Comparison of ENCODE assay signal across 12 cellular contexts in genomic region chr2:20615046-20615465, GRCh38. TPM values are rescaled to one million over a fixed set of nuclear protein-coding genes. Genes with fewer than 3 reads are reported as not detected.
A peak's percentile ranks its signal among the peaks of the same experiment; 100 is the strongest.
DNase-seq lines count a peak whose midpoint lies in the region; ATAC-seq, FAIRE-seq and TF ChIP-seq lines count a peak whose summit lies in the region.
"Had no signal": no experiment of that assay in that cellular context is flagged by ENCODE, and none has a peak within 500 bp of the region (broad histone marks: within the 10 kb centered on the region; RNA-seq: fewer than 3 reads in every experiment).

No MANE protein-coding gene starts in this region.

- peak overlapping the region; percentile 46; the same call in 1 of the 2 replicates for H3K4me2 ChIP-seq in PC-9
- no peak overlapping the region for H3K4me2 ChIP-seq in H1 (ENCODE audit: insufficient read depth in 1 of 2, low read depth in 2 of 2, low read length in 2 of 2)
- no peak overlapping the region for H3K4me2 ChIP-seq in mesendoderm (ENCODE audit: low read length)

- H3F3A ChIP-seq in PC-9 (ENCODE audit: insufficient read depth, low read depth): peaks cover 17% of the 10 kb centered on the region

- H2BK12ac ChIP-seq in H1 (ENCODE audit: low read depth, low read length): no peak overlapping the region

- no peak overlapping the region for H2BK20ac ChIP-seq in H1 (ENCODE audit: low read length)

- H3K18ac ChIP-seq in H1 (ENCODE audit: extremely low read depth, low read length) (no peak overlapping the region), mesendoderm (ENCODE audit: low read length) (peak overlapping the region; percentile 6)

- no peaks in the 10 kb centered on the region for H3K9me3 Mint-ChIP-seq in progenitor cell of endocrine pancreas (ENCODE audit: low read depth)
- H3K9me3 Mint-ChIP-seq: activated naive CD8-positive, alpha-beta T cell treated with anti-CD3 and anti-CD28 coated beads, Interleukin-2, amount 50 U/mL, for 24 hours; mesothelial cell of epicardium had no signal

- H4K5ac ChIP-seq in H1 (ENCODE audit: insufficient read length, low read depth, low read length): no peak overlapping the region
- no peak overlapping the region for H4K5ac ChIP-seq in mesendoderm (ENCODE audit: low read length)

- H2BK15ac ChIP-seq in H1 (ENCODE audit: low read length) (peak overlapping the region; percentile 81; the same call in 1 of the 2 replicates), mesendoderm (replicated peaks; ENCODE audit: low read depth) (no peak overlapping the region)

- H3K27ac ChIP-seq in PC-9: no peak overlapping the region
- H3K27ac ChIP-seq in H1 (ENCODE audit: low read depth, low read length): no peak overlapping the region
- H3K27ac ChIP-seq in mesendoderm (ENCODE audit: low read depth, low read length): no peak overlapping the region
- H3K27ac ChIP-seq in subcutaneous abdominal adipose tissue (ENCODE audit: low read depth, low read length): peak overlapping the region; percentile 99

- H3K9me3 ChIP-seq in PC-9 (ENCODE audit: insufficient read depth, low read depth) (no peaks in the 10 kb centered on the region), H1 (ENCODE audit: insufficient read depth in 2 of 2, low read depth in 1 of 2, low read length in 1 of 2) (no peaks in the 10 kb centered on the region), subcutaneous abdominal adipose tissue (ENCODE audit: control insufficient read depth in 5 of 5, low read length in 5 of 5) (no peaks in the 10 kb centered on the region)

- ATAC-seq in GM18520 (IDR thresholded peaks at IDR 0.05; ENCODE audit: unreplicated experiment) (no peak), GM18867 (IDR thresholded peaks at IDR 0.05; ENCODE audit: unreplicated experiment) (no peak)
- ATAC-seq: activated naive CD8-positive, alpha-beta T cell treated with anti-CD3 and anti-CD28 coated beads, Interleukin-2, amount 50 U/mL, for 24 hours had no signal

- H3K79me2 ChIP-seq in PC-9 (ENCODE audit: low read depth): no peaks in the 10 kb centered on the region
- no peaks in the 10 kb centered on the region for H3K79me2 ChIP-seq in H1 (ENCODE audit: control insufficient read depth in 1 of 2, insufficient read depth in 2 of 2, low read length in 2 of 2)
- H3K79me2 ChIP-seq in mesendoderm (ENCODE audit: control insufficient read depth, insufficient read depth, low read length): no peaks in the 10 kb centered on the region

- no peak overlapping the region for H3K14ac ChIP-seq in H1 (ENCODE audit: insufficient read length)

- no peak overlapping the region for H2AFZ ChIP-seq in PC-9
- H2AFZ ChIP-seq in H1 (ENCODE audit: low read length): no peak overlapping the region

- H3K79me1 ChIP-seq in H1 (ENCODE audit: low read depth, low read length) (no peaks in the 10 kb centered on the region), mesendoderm (ENCODE audit: low read length) (no peaks in the 10 kb centered on the region)

- no peak overlapping the region for H3K27ac Mint-ChIP-seq in progenitor cell of endocrine pancreas
- H3K27ac Mint-ChIP-seq: activated CD8-positive, alpha-beta T cell treated with anti-CD3 and anti-CD28 coated beads, Interleukin-2, amount 10 ng/mL, durations not matched to agents 7 days and 5 days; activated naive CD8-positive, alpha-beta T cell treated with anti-CD3 and anti-CD28 coated beads, Interleukin-2, amount 50 U/mL, for 24 hours had no signal

- no peak overlapping the region for H3K9ac ChIP-seq in H1 (replicated peaks in 1 of 4; ENCODE audit: extremely low read depth in 1 of 4, low read depth in 3 of 4, low read length in 3 of 4)
- H3K9ac ChIP-seq in mesendoderm (ENCODE audit: low read length): no peak overlapping the region
- peak overlapping the region in 3 of 5 donors; percentile 6 to 72 (median 64) for H3K9ac ChIP-seq in subcutaneous abdominal adipose tissue (ENCODE audit: low read length in 5 of 5)

- no peak for TF ChIP-seq POLR2A in H1 (IDR thresholded peaks at IDR 0.05; ENCODE audit: control extremely low read depth in 1 of 2, low read depth in 2 of 2, low read length in 2 of 2)

- no peaks in the 10 kb centered on the region for H3K9me2 ChIP-seq in PC-9 (ENCODE audit: insufficient read depth)

- no peak overlapping the region for H3K4me3 ChIP-seq in PC-9
- no peak overlapping the region for H3K4me3 ChIP-seq in H1 (ENCODE audit: extremely low read depth in 1 of 4, insufficient read depth in 2 of 4, low read depth in 3 of 4, low read length in 4 of 4)
- H3K4me3 ChIP-seq in mesendoderm (ENCODE audit: low read length): no peak overlapping the region
- no peak overlapping the region for H3K4me3 ChIP-seq in subcutaneous abdominal adipose tissue (ENCODE audit: low read depth in 1 of 5, low read length in 5 of 5)

- WGBS in H1 (ENCODE audit: extremely low coverage in 1 of 2, insufficient coverage in 1 of 2, insufficient read length in 1 of 2, insufficient replicate concordance in 2 of 2, low coverage in 1 of 2, low lambda C conversion rate in 2 of 2, missing lambda C conversion rate in 1 of 2), 2 experiments: 85% methylated on average over 6 of the region's 6 CpGs; no CpG with 5 or more reads in 1 of the 2 experiments
- no CpG with 5 or more reads among the region's 6 CpGs for WGBS in mesendoderm (ENCODE audit: extremely low coverage, insufficient coverage, low lambda C conversion rate)

- H3K4me1 ChIP-seq in PC-9 (replicated peaks; ENCODE audit: insufficient read depth): peaks cover 47% of the 10 kb centered on the region
- peaks cover 0 to 20% (median 14%) of the 10 kb centered on the region in 4 experiments; a peak in 6 of 7 replicates for H3K4me1 ChIP-seq in H1 (replicated peaks in 1 of 4; ENCODE audit: control insufficient read depth in 3 of 4, insufficient read depth in 4 of 4, low read length in 3 of 4)
- H3K4me1 ChIP-seq in mesendoderm (ENCODE audit: control insufficient read depth, low read depth, low read length): peaks cover 2% of the 10 kb centered on the region
- peaks cover 60 to 100% (median 99%) of the 10 kb centered on the region in 5 donors for H3K4me1 ChIP-seq in subcutaneous abdominal adipose tissue (ENCODE audit: control insufficient read depth in 5 of 5, insufficient read depth in 5 of 5, low read length in 5 of 5)

- no peaks in the 10 kb centered on the region for H3K36me3 ChIP-seq in PC-9 (ENCODE audit: low read depth)
- no peaks in the 10 kb centered on the region; a peak in 1 of 8 replicates for H3K36me3 ChIP-seq in H1 (ENCODE audit: control insufficient read depth in 2 of 4, insufficient read depth in 4 of 4, low read length in 3 of 4)
- H3K36me3 ChIP-seq in mesendoderm (ENCODE audit: control insufficient read depth, insufficient read depth, low read length): no peaks in the 10 kb centered on the region
- peaks cover 0 to 6% (median 5%) of the 10 kb centered on the region in 5 donors for H3K36me3 ChIP-seq in subcutaneous abdominal adipose tissue (ENCODE audit: control insufficient read depth in 5 of 5, insufficient read depth in 5 of 5, low read length in 5 of 5)

- no peaks in the 10 kb centered on the region for H3K36me3 Mint-ChIP-seq in progenitor cell of endocrine pancreas (ENCODE audit: insufficient read depth)
- H3K36me3 Mint-ChIP-seq: mesothelial cell of epicardium had no signal

- H2AK5ac ChIP-seq in H1 (ENCODE audit: low read depth, low read length) (no peak overlapping the region; the same call in 1 of the 2 replicates), mesendoderm (ENCODE audit: low read length) (no peak overlapping the region)

- H4K91ac ChIP-seq in H1 (replicated peaks; ENCODE audit: insufficient read length, low read length): peak overlapping the region; percentile 56

- no peaks in the 10 kb centered on the region for H3K27me3 Mint-ChIP-seq in progenitor cell of endocrine pancreas
- H3K27me3 Mint-ChIP-seq: activated naive CD8-positive, alpha-beta T cell treated with anti-CD3 and anti-CD28 coated beads, Interleukin-2, amount 50 U/mL, for 24 hours had no signal

- no peak overlapping the region for H2BK120ac ChIP-seq in H1 (replicated peaks; ENCODE audit: low read depth, low read length)
- H2BK120ac ChIP-seq in mesendoderm (ENCODE audit: low read depth, low read length): no peak overlapping the region

- intact Hi-C loops in PC-9 (cut with micrococcal nuclease; ENCODE audit: unreplicated experiment): loop anchor here (5.0 kb wide), 1 partner anchor 118 kb away; no protein-coding TSS in a partner anchor

- TF ChIP-seq EP300 in H1 (IDR thresholded peaks at IDR 0.05; ENCODE audit: borderline replicate concordance in 1 of 2, low read depth in 2 of 2, low read length in 2 of 2): no peak

- no peak overlapping the region for H3K4me3 Mint-ChIP-seq in progenitor cell of endocrine pancreas (ENCODE audit: low read depth)
- H3K4me3 Mint-ChIP-seq: activated CD8-positive, alpha-beta T cell treated with anti-CD3 and anti-CD28 coated beads, Interleukin-2, amount 10 ng/mL, durations not matched to agents 7 days and 5 days; activated naive CD8-positive, alpha-beta T cell treated with anti-CD3 and anti-CD28 coated beads, Interleukin-2, amount 50 U/mL, for 24 hours; mesothelial cell of epicardium had no signal

- H3K27me3 ChIP-seq in PC-9 (ENCODE audit: insufficient read depth, low read depth) (no peaks in the 10 kb centered on the region), H1 (replicated peaks in 1 of 4; ENCODE audit: control insufficient read depth in 3 of 4, extremely low read depth in 1 of 4, insufficient read depth in 3 of 4, low read length in 3 of 4) (no peaks in the 10 kb centered on the region; a peak in 1 of 7 replicates), mesendoderm (ENCODE audit: insufficient read depth, low read length, poor library complexity) (no peaks in the 10 kb centered on the region), subcutaneous abdominal adipose tissue (ENCODE audit: control insufficient read depth in 5 of 5, insufficient read depth in 4 of 5, low read length in 5 of 5) (no peaks in the 10 kb centered on the region)

- H3K4ac ChIP-seq in H1 (replicated peaks; ENCODE audit: insufficient read length, low read depth, low read length): no peak overlapping the region
- no peak overlapping the region for H3K4ac ChIP-seq in mesendoderm (ENCODE audit: low read depth, low read length)

- no peaks in the 10 kb centered on the region for H3K23me2 ChIP-seq in H1 (ENCODE audit: low read depth, low read length)

- DNase-seq in PC-9: no peak
- DNase-seq in H1 (ENCODE audit: low read depth in 1 of 2, low spot score in 2 of 2): no peak
- DNase-seq in mesendoderm: no peak
- DNase-seq in NCI-H748 (lab: John Stamatoyannopoulos, UW; ENCODE audit: unreplicated experiment): no peak
- no peak for DNase-seq in progenitor cell of endocrine pancreas (ENCODE audit: low spot score, unreplicated experiment)
- DNase-seq: activated CD8-positive, alpha-beta T cell treated with anti-CD3 and anti-CD28 coated beads, Interleukin-2, amount 10 ng/mL, durations not matched to agents 7 days and 5 days; activated naive CD8-positive, alpha-beta T cell treated with anti-CD3 and anti-CD28 coated beads, Interleukin-2, amount 50 U/mL, for 24 hours; GDM1 had no signal

- H3K23ac ChIP-seq in H1 (ENCODE audit: insufficient read length) (no peak overlapping the region), mesendoderm (ENCODE audit: low read length) (no peak overlapping the region)

- no peak for TF ChIP-seq RAD21 in H1 (IDR thresholded peaks at IDR 0.05 in 1 of 2, conservative IDR thresholded peaks at IDR 0.05 in 1 of 2; ENCODE audit: low read depth in 2 of 2, low read length in 2 of 2)

- no peaks in the 10 kb centered on the region for H4K20me1 ChIP-seq in PC-9 (ENCODE audit: insufficient read depth)
- H4K20me1 ChIP-seq in H1 (replicated peaks in 1 of 2; ENCODE audit: control insufficient read depth in 1 of 2, insufficient read depth in 2 of 2, low read length in 2 of 2): peaks cover 0 to 2% of the 10 kb centered on the region in 2 experiments

- H3K56ac ChIP-seq in H1 (replicated peaks; ENCODE audit: insufficient read length, low read depth, low read length) (no peak overlapping the region), mesendoderm (ENCODE audit: low read length) (no peak overlapping the region)

- no TSS peak for BruUV-seq in PC-9 (replicated peaks; lab: Mats Ljungman, UMichigan)

- CTCF ChIA-PET in PC-9 (lab: Charles Lee) (interaction anchor here (1.2 kb wide), 1 partner anchor 204 kb away, joined by 4 read pairs; no protein-coding TSS in a partner anchor), H1 (lab: Charles Lee; ENCODE audit: partially characterized antibody) (interaction anchor here (0.8 to 7.8 kb wide), 27 partner anchors 8 to 204 kb away, joined by 3 to 116 read pairs (median 4); partner anchors contain the start of genes HS1BP3 and RHOB)

- POLR2A ChIA-PET in PC-9 (lab: Charles Lee; ENCODE audit: unreplicated experiment): no interaction called here
- POLR2A ChIA-PET in H1 (lab: Charles Lee; ENCODE audit: partially characterized antibody): interaction anchor here (0.8 to 3.4 kb wide), 3 partner anchors 11 to 168 kb away, joined by 3 to 18 read pairs (median 3); partner anchors contain the start of gene RHOB

- TF ChIP-seq CTCF in PC-9 (conservative IDR thresholded peaks at IDR 0.05): no peak
- TF ChIP-seq CTCF in H1 (IDR thresholded peaks at IDR 0.05; ENCODE audit: control extremely low read depth in 1 of 3, insufficient read depth in 1 of 3, low read depth in 1 of 3, low read length in 3 of 3): peak in 1 of 3 experiments; percentile 7; a peak in 1 of 4 replicates
- TF ChIP-seq CTCF in progenitor cell of endocrine pancreas (IDR thresholded peaks at IDR 0.05; ENCODE audit: unreplicated experiment): no peak

- H4K8ac ChIP-seq in H1 (ENCODE audit: extremely low read depth, insufficient read depth, low read length) (peak overlapping the region; percentile 89; the same call in 1 of the 2 replicates), mesendoderm (ENCODE audit: low read depth, low read length) (no peak overlapping the region)

- no peak for FAIRE-seq in H1 (lab: Jason Lieb, UNC)

- H2BK5ac ChIP-seq in H1 (ENCODE audit: low read depth, low read length) (0 out of 2 replicates have a peak overlapping the region, but pooled peaks have one; percentile 71), mesendoderm (ENCODE audit: low read length) (no peak overlapping the region)

- peaks cover 7% of the 10 kb centered on the region for H3K4me1 Mint-ChIP-seq in progenitor cell of endocrine pancreas (ENCODE audit: low read depth)
- H3K4me1 Mint-ChIP-seq: activated naive CD8-positive, alpha-beta T cell treated with anti-CD3 and anti-CD28 coated beads, Interleukin-2, amount 50 U/mL, for 24 hours had no signal

RNA-seq across cellular contexts. Expression of gene HS1BP3, which starts 35.8 kb away (rescaled TPM):
- total RNA-seq in PC-9 (2021): 16.2 and 18.0 TPM in 2 replicates
- 11.1 and 11.2 TPM in 2 replicates for total RNA-seq in H1 (2021; fragmentation: NEBNext Ultra II Directional; extraction: Animal tissue kit (Norgen Biotek cat#: 25700))
- 11.3 and 16.1 TPM in 2 replicates for polyA plus RNA-seq in H1 (2011; rRNA removed)
- polyA plus RNA-seq in H1 (2011; cell fraction: cytosol; rRNA removed): 11.0 TPM
- 19.6 TPM for polyA plus RNA-seq in H1 (2011; cell fraction: nucleus; rRNA removed)
- polyA plus RNA-seq in H1 (2012, experiment 1 of 2): 9.2 to 14.1 TPM (median 13.6 TPM) in 4 replicates
- 16.1 TPM for polyA plus RNA-seq in H1 (2012, experiment 2 of 2)
- polyA plus RNA-seq in H1 (2013, experiment 1 of 2): 8.8 TPM
- polyA plus RNA-seq in H1 (2013, experiment 2 of 2): 7.7 TPM
- polyA minus RNA-seq in H1 (2011; rRNA and poly(A)+ RNA removed): 9.0 and 12.8 TPM in 2 replicates
- 4.8 TPM for polyA minus RNA-seq in H1 (2011; cell fraction: cytosol; rRNA and poly(A)+ RNA removed)
- polyA minus RNA-seq in H1 (2011; cell fraction: nucleus; rRNA and poly(A)+ RNA removed): 22.9 TPM
- polyA plus RNA-seq in mesendoderm (2013, experiment 1 of 2): 4.5 TPM
- polyA plus RNA-seq in mesendoderm (2013, experiment 2 of 2): 5.0 TPM
- total RNA-seq in progenitor cell of endocrine pancreas: 15.9 and 16.5 TPM in 2 replicates

RNA-seq across cellular contexts. Expression of gene GDF7, which starts 51.9 kb away (rescaled TPM):
- total RNA-seq in PC-9 (2021): 0.04 TPM in 1 of 2 replicates, not detected in the other
- total RNA-seq in H1 (2021; fragmentation: NEBNext Ultra II Directional; extraction: Animal tissue kit (Norgen Biotek cat#: 25700)): 0.04 and 0.06 TPM in 2 replicates
- 0.06 and 0.13 TPM in 2 replicates for polyA plus RNA-seq in H1 (2011; rRNA removed)
- 0.16 TPM for polyA plus RNA-seq in H1 (2011; cell fraction: cytosol; rRNA removed)
- 0.34 TPM for polyA plus RNA-seq in H1 (2011; cell fraction: nucleus; rRNA removed)
- polyA plus RNA-seq in H1 (2012, experiment 1 of 2): 0.20 to 0.34 TPM (median 0.27 TPM) in 4 replicates
- 0.07 TPM for polyA plus RNA-seq in H1 (2012, experiment 2 of 2)
- polyA plus RNA-seq in H1 (2013, experiment 1 of 2): 0.04 TPM
- polyA plus RNA-seq in H1 (2013, experiment 2 of 2): 0.04 TPM
- polyA minus RNA-seq in H1 (2011; rRNA and poly(A)+ RNA removed): 0.09 and 0.22 TPM in 2 replicates
- 0.29 TPM for polyA minus RNA-seq in H1 (2011; cell fraction: cytosol; rRNA and poly(A)+ RNA removed)
- 0.30 TPM for polyA minus RNA-seq in H1 (2011; cell fraction: nucleus; rRNA and poly(A)+ RNA removed)
- 0.03 TPM for polyA plus RNA-seq in mesendoderm (2013, experiment 1 of 2)
- 0.01 TPM for polyA plus RNA-seq in mesendoderm (2013, experiment 2 of 2)
- 0.16 and 0.17 TPM in 2 replicates for total RNA-seq in progenitor cell of endocrine pancreas
- total RNA-seq: activated CD8-positive, alpha-beta T cell treated with anti-CD3 and anti-CD28 coated beads, Interleukin-2, amount 10 ng/mL, durations not matched to agents 7 days and 5 days had no signal

Comparison
In these comparisons a context has a peak if more than half of its experiments do, and no peak if none do; other contexts are left out.
1. H3K9ac ChIP-seq: peak in subcutaneous abdominal adipose tissue (3 of 5); none in H1 (0 of 4) and mesendoderm (single experiment).